Comparison of ENCODE assay signal across 9 cellular contexts in genomic region chr1:62689524-62689923, GRCh38. TPM values are rescaled to one million over a fixed set of nuclear protein-coding genes. Genes with fewer than 3 reads are reported as not detected.
DNase-seq lines count a peak whose midpoint lies in the region; ATAC-seq, FAIRE-seq and TF ChIP-seq lines count a peak whose summit lies in the region.
"Had no signal": no experiment of that assay in that cellular context is flagged by ENCODE, and none has a peak within 500 bp of the region (broad histone marks: within the 10 kb centered on the region; RNA-seq: fewer than 3 reads in every experiment).

No MANE protein-coding gene starts in this region.

- H3K9me3 ChIP-seq in left ventricle myocardium inferior (replicated peaks), result no peaks in the 10 kb centered on the region
- no peaks in the 10 kb centered on the region for H3K9me3 ChIP-seq in K562 (replicated peaks; ENCODE audit: control insufficient read depth, insufficient read depth, low read depth, low read length)
- no peaks in the 10 kb centered on the region for H3K9me3 ChIP-seq in HepG2 (ENCODE audit: low read length)
- H3K9me3 ChIP-seq in vagina, result no peaks in the 10 kb centered on the region

- H3K4me3 ChIP-seq in left ventricle myocardium inferior (peak overlapping the region; percentile 94), K562 (no peak overlapping the region), HepG2 (replicated peaks in 1 of 3; ENCODE audit: insufficient read depth in 1 of 3, low read depth in 2 of 3, low read length in 3 of 3) (peak overlapping the region; percentile 68 to 100 (median 75)), vagina (no peak overlapping the region)

- no peak for TF ChIP-seq RAD21 in K562 (CRISPR knock-in tag; conservative IDR thresholded peaks at IDR 0.05 in 1 of 2, IDR thresholded peaks at IDR 0.05 in 1 of 2)
- no peak for TF ChIP-seq RAD21 in HepG2 (CRISPR knock-in tag; IDR thresholded peaks at IDR 0.05)

- H3K79me2 ChIP-seq in K562 (ENCODE audit: control insufficient read depth, insufficient read depth, low read length), result peaks cover 14% of the 10 kb centered on the region; the same call in 1 of the 3 replicates
- peaks cover 71% of the 10 kb centered on the region for H3K79me2 ChIP-seq in HepG2 (ENCODE audit: insufficient read depth, low read length)

- DNase-seq in left ventricle myocardium inferior (no peak), Right ventricle myocardium superior (no peak), K562 (ENCODE audit: extremely low read depth in 1 of 4, low spot score in 3 of 4) (peak in 1 of 4 experiments; percentile 31), HepG2 (ENCODE audit: low spot score) (peak; percentile 77), vagina (ENCODE audit: extremely low spot score in 2 of 2) (no peak), T1000 (lab: John Stamatoyannopoulos, UW) (no peak), HT-29 (ENCODE audit: low spot score) (no peak)
- DNase-seq: cerebellar nuclear complex had no signal

- in situ Hi-C loops in K562 (cut with MboI) (no loop called here), HepG2 (cut with HindIII; ENCODE audit: extremely low pct_ligation_motif_present, low pct_unique_long_range_greater_than_20kb) (loop anchor here (5.0 kb wide), 1 partner anchor 43 kb away; no protein-coding TSS in a partner anchor)

- FAIRE-seq in K562 (lab: Jason Lieb, UNC) (no peak), HepG2 (lab: Jason Lieb, UNC) (no peak)

- no peaks in the 10 kb centered on the region for H3K9me1 ChIP-seq in K562 (ENCODE audit: control insufficient read depth, insufficient read depth, low read length)

- peak overlapping the region; percentile 64 for H3K27ac ChIP-seq in left ventricle myocardium inferior (replicated peaks)
- H3K27ac ChIP-seq in K562 (ENCODE audit: extremely low read depth, low read depth, low read length), result no peak overlapping the region; the same call in 2 of the 3 replicates
- peak overlapping the region; percentile 96 for H3K27ac ChIP-seq in HepG2 (ENCODE audit: extremely low read length, insufficient read depth, low read length)
- peak overlapping the region; percentile 50 for H3K27ac ChIP-seq in vagina

- 43% methylated on average over 1 of the region's 1 CpG for WGBS in K562 (ENCODE audit: insufficient coverage, low coverage, missing lambda C conversion rate)
- 0% methylated on average over 1 of the region's 1 CpG for WGBS in HepG2 (ENCODE audit: low lambda C conversion rate)

- POLR2A ChIA-PET in K562 (lab: Yijun Ruan, JAX) (interaction anchor here (0.6 to 3.4 kb wide), 3 partner anchors 9 to 42 kb away, joined by 3 to 12 read pairs (median 6); no protein-coding TSS in a partner anchor), HepG2 (lab: Yijun Ruan, JAX) (interaction anchor here (1.2 to 4.8 kb wide), 11 partner anchors 9 to 266 kb away, joined by 3 to 55 read pairs (median 6); no protein-coding TSS in a partner anchor)

- ATAC-seq in Right ventricle myocardium superior (ENCODE audit: poor library complexity) (no peak), K562 (no peak), HepG2 (peak; percentile 33), HG02759 (IDR thresholded peaks at IDR 0.05; ENCODE audit: unreplicated experiment) (no peak)

- no peak overlapping the region for H2AFZ ChIP-seq in K562 (ENCODE audit: low read depth, low read length)
- no peak overlapping the region for H2AFZ ChIP-seq in HepG2 (ENCODE audit: low read length)

- TF ChIP-seq EP300 in K562 (IDR thresholded peaks at IDR 0.05; ENCODE audit: low read length) (no peak), HepG2 (IDR thresholded peaks at IDR 0.05; ENCODE audit: low read depth in 2 of 2, low read length in 2 of 2) (peak in 1 of 2 experiments; percentile 60; a peak in 2 of 4 replicates), HepG2 (CRISPR knock-in tag; IDR thresholded peaks at IDR 0.05; ENCODE audit: borderline replicate concordance) (no peak)

- no TSS peak for BruUV-seq in K562 (replicated peaks; lab: Mats Ljungman, UMichigan)
- BruUV-seq in HepG2 (replicated peaks; lab: Mats Ljungman, UMichigan), result TSS peak; percentile 52

- H3K4me2 ChIP-seq in K562 (ENCODE audit: insufficient read depth, low read length) (no peak overlapping the region; the same call in 1 of the 2 replicates), HepG2 (ENCODE audit: low read depth, low read length) (peak overlapping the region; percentile 95)

- H4K20me1 ChIP-seq in K562 (replicated peaks; ENCODE audit: control insufficient read depth, insufficient read depth, low read length) (no peaks in the 10 kb centered on the region), HepG2 (ENCODE audit: insufficient read depth, low read length) (peaks cover 3% of the 10 kb centered on the region)

- intact Hi-C loops in left ventricle myocardium inferior (cut with micrococcal nuclease) (no loop called here), Right ventricle myocardium superior (cut with DNase I) (no loop called here), K562 (cut with micrococcal nuclease) (loop anchor here (10.0 kb wide), 1 partner anchor 45 kb away; no protein-coding TSS in a partner anchor), HepG2 (cut with micrococcal nuclease; ENCODE audit: unreplicated experiment) (loop anchor here (5.0 kb wide), 1 partner anchor 67 kb away; no protein-coding TSS in a partner anchor), vagina (cut with DNase I) (no loop called here)

- H3K4me1 ChIP-seq in left ventricle myocardium inferior (peaks cover 63% of the 10 kb centered on the region), K562 (replicated peaks in 1 of 2; ENCODE audit: control insufficient read depth in 2 of 2, insufficient read depth in 2 of 2, low read length in 2 of 2) (peaks cover 23 to 32% of the 10 kb centered on the region in 2 experiments; a peak in 4 of 5 replicates), HepG2 (ENCODE audit: insufficient read depth, low read length) (peaks cover 59% of the 10 kb centered on the region), vagina (peaks cover 46% of the 10 kb centered on the region)

- H3K27me3 ChIP-seq in left ventricle myocardium inferior (ENCODE audit: low read depth), result peaks cover 4% of the 10 kb centered on the region
- H3K27me3 ChIP-seq in K562 (ENCODE audit: control insufficient read depth in 2 of 2, insufficient read depth in 2 of 2, low read length in 2 of 2), result no peaks in the 10 kb centered on the region
- H3K27me3 ChIP-seq in HepG2 (ENCODE audit: control insufficient read depth in 1 of 2, insufficient read depth in 2 of 2, low read length in 2 of 2), result peaks cover 0 to 5% of the 10 kb centered on the region in 2 experiments; a peak in 2 of 5 replicates
- H3K27me3 ChIP-seq in vagina, result no peaks in the 10 kb centered on the region

- CTCF ChIA-PET in K562 (lab: Yijun Ruan, JAX; ENCODE audit: low intra/inter-chr PET ratio) (no interaction called here), HepG2 (lab: Yijun Ruan, JAX; ENCODE audit: low intra/inter-chr PET ratio, low total read pairs) (no interaction called here)

- H3K36me3 ChIP-seq in left ventricle myocardium inferior (no peaks in the 10 kb centered on the region), K562 (ENCODE audit: control insufficient read depth, insufficient read depth, low read length) (no peaks in the 10 kb centered on the region), HepG2 (replicated peaks in 1 of 2; ENCODE audit: control insufficient read depth in 1 of 2, insufficient read depth in 2 of 2, low read length in 2 of 2) (peaks cover 0 to 3% of the 10 kb centered on the region in 2 experiments; a peak in 2 of 5 replicates), vagina (no peaks in the 10 kb centered on the region)

- TF ChIP-seq POLR2A in K562 (conservative IDR thresholded peaks at IDR 0.05), result no peak
- peak in 1 of 2 experiments; percentile 43; a peak in 2 of 4 replicates for TF ChIP-seq POLR2A in HepG2 (IDR thresholded peaks at IDR 0.05; ENCODE audit: insufficient read depth in 1 of 2, low read depth in 2 of 2, low read length in 2 of 2)
- no peak for TF ChIP-seq POLR2A in vagina (IDR thresholded peaks at IDR 0.05)

- H3K9ac ChIP-seq in K562 (ENCODE audit: insufficient read depth in 1 of 2, low read depth in 2 of 2, low read length in 2 of 2) (no peak overlapping the region), HepG2 (ENCODE audit: insufficient read depth, low read depth, low read length) (peak overlapping the region; percentile 97)

- TF ChIP-seq CTCF in left ventricle myocardium inferior (IDR thresholded peaks at IDR 0.05; ENCODE audit: borderline replicate concordance), result no peak
- no peak for TF ChIP-seq CTCF in K562 (IDR thresholded peaks at IDR 0.05 in 2 of 3, conservative IDR thresholded peaks at IDR 0.05 in 1 of 3; ENCODE audit: insufficient read depth in 2 of 3, low read depth in 1 of 3, low read length in 3 of 3)
- no peak for TF ChIP-seq CTCF in HepG2 (CRISPR knock-in tag; IDR thresholded peaks at IDR 0.05)
- no peak for TF ChIP-seq CTCF in vagina (IDR thresholded peaks at IDR 0.05)

RNA-seq across cellular contexts. Expression of gene DOCK7, which starts 1.3 kb away (rescaled TPM):
- 10.2 TPM for total RNA-seq in left ventricle myocardium inferior
- total RNA-seq in Right ventricle myocardium superior, result 7.7 TPM
- 14.7 and 55.2 TPM in 2 replicates for total RNA-seq in K562 (2011; cell fraction: chromatin; rRNA removed; ENCODE audit: low replicate concordance)
- 14.5 and 15.5 TPM in 2 replicates for total RNA-seq in K562 (2011; cell fraction: nucleolus; rRNA removed)
- total RNA-seq in K562 (2011; cell fraction: nucleoplasm; rRNA removed), result 19.6 and 36.0 TPM in 2 replicates
- total RNA-seq in K562 (2014; rRNA removed), result 16.4 and 29.3 TPM in 2 replicates
- total RNA-seq in K562 (2014; rRNA removed; fragmentation: Illumina TruSeq; extraction: Trizol), result 12.7 and 16.0 TPM in 2 replicates
- total RNA-seq in K562 (2015; rRNA removed; fragmentation: Illumina TruSeq; extraction: Trizol), result 18.1 and 21.8 TPM in 2 replicates
- 12.6 and 18.2 TPM in 2 replicates for total RNA-seq in K562 (2021)
- 12.5 and 16.4 TPM in 2 replicates for polyA plus RNA-seq in K562 (2011; rRNA removed)
- 3.0 and 7.4 TPM in 2 replicates for polyA plus RNA-seq in K562 (2011; cell fraction: cytosol; rRNA removed)
- 12.2 and 21.1 TPM in 2 replicates for polyA plus RNA-seq in K562 (2011; cell fraction: nucleus; rRNA removed)
- polyA plus RNA-seq in K562 (2012), result 14.6 and 22.3 TPM in 2 replicates
- 20.9 and 35.1 TPM in 2 replicates for polyA plus RNA-seq in K562 (2014; fragmentation: Illumina TruSeq; extraction: Trizol)
- polyA plus RNA-seq in K562 (2014; fragmentation: Nextera tagmentation; extraction: Ambion mirVana), result 10 to 100 TPM in 1 of 2 experiments, 1 to 10 TPM in 1; 4.9 to 10.6 TPM
- polyA plus RNA-seq in K562 (2014; rRNA removed), result 7.7 and 10.1 TPM in 2 replicates
- 57.3 and 79.6 TPM in 2 replicates for polyA minus RNA-seq in K562 (2011; rRNA and poly(A)+ RNA removed)
- 15.4 and 16.5 TPM in 2 replicates for polyA minus RNA-seq in K562 (2011; cell fraction: cytosol; rRNA and poly(A)+ RNA removed)
- polyA minus RNA-seq in K562 (2011; cell fraction: nucleus; rRNA and poly(A)+ RNA removed), result 28.9 and 46.7 TPM in 2 replicates
- total RNA-seq in HepG2 (2016; rRNA removed; fragmentation: Illumina TruSeq; extraction: Trizol), result 45.7 and 86.5 TPM in 2 replicates
- 46.8 and 74.6 TPM in 2 replicates for total RNA-seq in HepG2 (2016; cell fraction: cytosol; rRNA removed; fragmentation: Illumina TruSeq; extraction: Trizol; ENCODE audit: low read depth)
- 45.2 and 92.2 TPM in 2 replicates for total RNA-seq in HepG2 (2016; cell fraction: insoluble cytoplasmic fraction; rRNA removed; fragmentation: Illumina TruSeq; extraction: Trizol)
- total RNA-seq in HepG2 (2016; cell fraction: membrane; rRNA removed; fragmentation: Illumina TruSeq; extraction: Trizol), result 21.4 and 37.0 TPM in 2 replicates
- total RNA-seq in HepG2 (2016; cell fraction: nucleus; rRNA removed; fragmentation: Illumina TruSeq; extraction: Trizol), result 59.1 and 70.9 TPM in 2 replicates
- polyA plus RNA-seq in HepG2 (2011; rRNA removed), result 63.7 and 67.2 TPM in 2 replicates
- polyA plus RNA-seq in HepG2 (2011; cell fraction: cytosol; rRNA removed), result 19.3 and 26.1 TPM in 2 replicates
- polyA plus RNA-seq in HepG2 (2011; cell fraction: nucleus; rRNA removed), result 30.9 and 36.5 TPM in 2 replicates
- 54.6 and 80.6 TPM in 2 replicates for polyA plus RNA-seq in HepG2 (2012)
- polyA plus RNA-seq in HepG2 (2016; cell fraction: cytosol; fragmentation: Illumina TruSeq; extraction: Trizol; ENCODE audit: low read depth), result 54.4 and 111 TPM in 2 replicates
- polyA plus RNA-seq in HepG2 (2016; cell fraction: insoluble cytoplasmic fraction; fragmentation: Illumina TruSeq; extraction: Trizol; ENCODE audit: low read depth), result 56.4 and 65.2 TPM in 2 replicates
- 31.9 and 34.2 TPM in 2 replicates for polyA plus RNA-seq in HepG2 (2016; cell fraction: membrane; fragmentation: Illumina TruSeq; extraction: Trizol; ENCODE audit: low read depth)
- polyA plus RNA-seq in HepG2 (2016; cell fraction: nucleus; fragmentation: Illumina TruSeq; extraction: Trizol; ENCODE audit: insufficient read depth, low read depth), result 38.7 and 80.4 TPM in 2 replicates
- polyA minus RNA-seq in HepG2 (2011; rRNA and poly(A)+ RNA removed; ENCODE audit: low replicate concordance), result 19.1 and 113 TPM in 2 replicates
- polyA minus RNA-seq in HepG2 (2011; cell fraction: cytosol; rRNA and poly(A)+ RNA removed), result 121 and 128 TPM in 2 replicates
- polyA minus RNA-seq in HepG2 (2011; cell fraction: nucleus; rRNA and poly(A)+ RNA removed), result 289 and 321 TPM in 2 replicates
- 34.1 TPM for total RNA-seq in vagina
- 10.5 and 14.5 TPM in 2 replicates for total RNA-seq in HT-29 (2014; rRNA removed; shearing (Covaris generic))

Comparison
In these comparisons a context has a peak if more than half of its experiments do, and no peak if none do; other contexts are left out.
1. H3K4me3 ChIP-seq: peak in left ventricle myocardium inferior (single experiment) and HepG2 (3 of 3); none in K562 (single experiment) and vagina (0 of 2).
2. intact Hi-C loops: an anchor here in K562 (10.0 kb wide) and HepG2 (5.0 kb wide); none called in left ventricle myocardium inferior, Right ventricle myocardium superior and vagina.